ENCODE assay signal across 8 cellular contexts in genomic region chr3:141386611-141387110, GRCh38. TPM values are rescaled to one million over a fixed set of nuclear protein-coding genes. Genes with fewer than 3 reads are reported as not detected.
A peak's percentile ranks its signal among the peaks of the same experiment; 100 is the strongest.
DNase-seq lines count a peak whose midpoint lies in the region; ATAC-seq and TF ChIP-seq lines count a peak whose summit lies in the region.

No MANE protein-coding gene starts in this region.

- H3K4me2 ChIP-seq in DND-41 (ENCODE audit: insufficient read depth, low read length), result no peak overlapping the region

- H3K9ac ChIP-seq in DND-41 (ENCODE audit: low read depth, low read length), result no peak overlapping the region

- intact Hi-C loops in activated CD4-positive, alpha-beta memory T cell treated with anti-CD3 and anti-CD28 coated beads for 36 hours (cut with micrococcal nuclease), result no loop called here

- H3K27ac Mint-ChIP-seq in activated CD4-positive, alpha-beta memory T cell treated with anti-CD3 and anti-CD28 coated beads for 36 hours, result peak overlapping the region; percentile 87

- DNase-seq in DND-41 (no peak), midbrain (lab: John Stamatoyannopoulos, UW) (peak; percentile 72), GM13976 (ENCODE audit: low spot score) (no peak), NCI-H2029 treated with DMSO at 0.1 percent for 48 hours (lab: John Stamatoyannopoulos, UW) (no peak), GM19238 (ENCODE audit: insufficient read length, low spot score) (no peak), NCI-H446 (lab: John Stamatoyannopoulos, UW) (no peak)
- peak; percentile 31 for DNase-seq in activated CD4-positive, alpha-beta memory T cell treated with anti-CD3 and anti-CD28 coated beads for 36 hours

- H3K27me3 Mint-ChIP-seq in activated CD4-positive, alpha-beta memory T cell treated with anti-CD3 and anti-CD28 coated beads for 36 hours, result peaks cover 5% of the 10 kb centered on the region

- no peaks in the 10 kb centered on the region for H4K20me1 ChIP-seq in DND-41 (ENCODE audit: insufficient read depth, low read length)

- POLR2A ChIA-PET in activated CD4-positive, alpha-beta memory T cell treated with anti-CD3 and anti-CD28 coated beads for 36 hours (lab: Charles Lee), result interaction anchor here (0.8 to 6.4 kb wide), 9 partner anchors 11 to 80 kb away, joined by 3 to 49 read pairs (median 4); no protein-coding TSS in a partner anchor

- no peak for TF ChIP-seq CTCF in DND-41 (IDR thresholded peaks at IDR 0.05; ENCODE audit: borderline replicate concordance, extremely low read depth, low read length, poor library complexity, severe bottlenecking)
- TF ChIP-seq CTCF in GM13976 (IDR thresholded peaks at IDR 0.05; ENCODE audit: borderline replicate concordance, control extremely low read depth, extremely low read depth, insufficient read depth, missing control alignments), result no peak

- CTCF ChIA-PET in activated CD4-positive, alpha-beta memory T cell treated with anti-CD3 and anti-CD28 coated beads for 36 hours (lab: Charles Lee), result interaction anchor here (1.0 to 2.0 kb wide), 7 partner anchors 11 to 75 kb away, joined by 3 to 8 read pairs (median 4); no protein-coding TSS in a partner anchor

- ATAC-seq in DND-41 (ENCODE audit: insufficient read depth, low read depth) (0 out of 3 replicates have a peak, but pooled peaks have one; percentile 19), HG02885 (IDR thresholded peaks at IDR 0.05; ENCODE audit: poor library complexity, unreplicated experiment) (peak; percentile 40)

- H3K4me3 Mint-ChIP-seq in activated CD4-positive, alpha-beta memory T cell treated with anti-CD3 and anti-CD28 coated beads for 36 hours, result peak overlapping the region; percentile 81

- no peak overlapping the region for H3K27ac ChIP-seq in DND-41 (ENCODE audit: low read length)

- no peaks in the 10 kb centered on the region for H3K9me3 Mint-ChIP-seq in activated CD4-positive, alpha-beta memory T cell treated with anti-CD3 and anti-CD28 coated beads for 36 hours

- H3K4me1 ChIP-seq in DND-41 (ENCODE audit: insufficient read depth, low read length), result no peaks in the 10 kb centered on the region

- no peaks in the 10 kb centered on the region for H3K79me2 ChIP-seq in DND-41 (ENCODE audit: insufficient read depth, low read length)

- no peak overlapping the region for H2AFZ ChIP-seq in DND-41 (ENCODE audit: low read depth, low read length)

- H3K4me1 Mint-ChIP-seq in activated CD4-positive, alpha-beta memory T cell treated with anti-CD3 and anti-CD28 coated beads for 36 hours (ENCODE audit: low read depth), result peaks cover 30% of the 10 kb centered on the region

- peaks cover 7% of the 10 kb centered on the region for H3K36me3 Mint-ChIP-seq in activated CD4-positive, alpha-beta memory T cell treated with anti-CD3 and anti-CD28 coated beads for 36 hours

- in situ Hi-C loops in GM13976 (cut with MboI; ENCODE audit: low sequenced_read_pairs, unreplicated experiment), result no loop called here

- no peak overlapping the region for H3K4me3 ChIP-seq in DND-41 (ENCODE audit: low read depth in 1 of 2, low read length in 2 of 2)

- no peaks in the 10 kb centered on the region for H3K36me3 ChIP-seq in DND-41 (ENCODE audit: insufficient read depth, low read length)

- peaks cover 2% of the 10 kb centered on the region for H3K27me3 ChIP-seq in DND-41 (ENCODE audit: insufficient read depth, low read length, poor library complexity)

- H3K9me3 ChIP-seq in DND-41 (ENCODE audit: insufficient read depth, low read length, severe bottlenecking), result no peaks in the 10 kb centered on the region

RNA-seq across cellular contexts. Expression of gene ZBTB38, which starts 18.4 kb away (rescaled TPM):
- 10 to 100 TPM; 64.7 to 66.4 TPM for total RNA-seq in activated CD4-positive, alpha-beta memory T cell treated with anti-CD3 and anti-CD28 coated beads for 36 hours

Comparison
In these comparisons a context has a peak if more than half of its experiments do, and no peak if none do; other contexts are left out.
1. DNase-seq: peak in activated CD4-positive, alpha-beta memory T cell treated with anti-CD3 and anti-CD28 coated beads for 36 hours (single experiment) and midbrain (single experiment); none in DND-41 (single experiment), GM13976 (single experiment), NCI-H2029 treated with DMSO at 0.1 percent for 48 hours (single experiment), GM19238 (single experiment) and NCI-H446 (0 of 2).